In the genomic region with DNA sequence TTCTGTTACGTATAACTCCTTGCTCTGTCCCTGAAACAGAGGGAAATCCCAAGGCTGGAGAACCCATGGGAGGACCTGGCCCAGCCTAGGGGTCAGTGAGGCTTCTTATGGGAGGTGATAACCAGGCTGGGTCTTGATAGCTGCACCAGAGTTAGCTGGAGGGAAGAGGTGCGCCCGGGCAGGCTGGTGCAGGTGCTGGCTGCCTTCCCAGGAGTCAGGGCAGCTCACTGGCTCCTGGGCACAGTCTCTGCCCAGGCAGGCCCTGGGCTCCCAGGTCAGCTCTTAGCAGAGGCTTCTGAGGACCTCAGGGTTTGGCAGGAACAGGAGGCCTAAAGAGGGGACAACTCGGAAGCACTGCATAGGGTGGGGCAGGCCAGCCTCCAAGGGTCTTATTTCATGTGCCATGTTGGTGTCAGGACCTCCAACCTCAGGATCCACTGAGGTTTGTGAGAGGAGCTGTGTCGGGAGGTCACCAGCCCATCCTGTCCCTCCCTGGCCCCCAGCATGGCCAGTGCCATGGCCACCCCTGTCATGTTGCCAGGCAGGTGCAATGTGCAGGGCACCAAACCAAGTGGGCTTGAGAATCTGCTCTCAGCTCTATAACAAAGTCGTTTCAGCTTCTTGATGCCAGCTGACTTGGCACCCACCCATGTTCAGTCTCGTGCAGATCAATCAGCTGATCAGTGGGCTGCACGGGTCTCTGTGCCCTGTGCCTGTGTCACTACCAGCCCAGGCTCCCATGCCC, we compare ENCODE assay signal across 1 cellular context.
TF ChIP-seq lines count a peak whose summit lies in the region.

No MANE protein-coding gene starts in this region.

TF ChIP-seq in IMR-90, 13 proteins besides CTCF, POLR2A, EP300 and RAD21:
- TF ChIP-seq MAZ (IDR thresholded peaks at IDR 0.05; ENCODE audit: borderline replicate concordance, low read depth, low read length) (no peak), FOS (IDR thresholded peaks at IDR 0.05; ENCODE audit: low read depth, low read length) (no peak)
- TF ChIP-seq, protein P1, sequence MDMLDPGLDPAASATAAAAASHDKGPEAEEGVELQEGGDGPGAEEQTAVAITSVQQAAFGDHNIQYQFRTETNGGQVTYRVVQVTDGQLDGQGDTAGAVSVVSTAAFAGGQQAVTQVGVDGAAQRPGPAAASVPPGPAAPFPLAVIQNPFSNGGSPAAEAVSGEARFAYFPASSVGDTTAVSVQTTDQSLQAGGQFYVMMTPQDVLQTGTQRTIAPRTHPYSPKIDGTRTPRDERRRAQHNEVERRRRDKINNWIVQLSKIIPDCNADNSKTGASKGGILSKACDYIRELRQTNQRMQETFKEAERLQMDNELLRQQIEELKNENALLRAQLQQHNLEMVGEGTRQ (IDR thresholded peaks at IDR 0.05; ENCODE audit: low read depth, low read length), result no peak
